ENCODE assay signal across 8 cellular contexts in the genomic region with DNA sequence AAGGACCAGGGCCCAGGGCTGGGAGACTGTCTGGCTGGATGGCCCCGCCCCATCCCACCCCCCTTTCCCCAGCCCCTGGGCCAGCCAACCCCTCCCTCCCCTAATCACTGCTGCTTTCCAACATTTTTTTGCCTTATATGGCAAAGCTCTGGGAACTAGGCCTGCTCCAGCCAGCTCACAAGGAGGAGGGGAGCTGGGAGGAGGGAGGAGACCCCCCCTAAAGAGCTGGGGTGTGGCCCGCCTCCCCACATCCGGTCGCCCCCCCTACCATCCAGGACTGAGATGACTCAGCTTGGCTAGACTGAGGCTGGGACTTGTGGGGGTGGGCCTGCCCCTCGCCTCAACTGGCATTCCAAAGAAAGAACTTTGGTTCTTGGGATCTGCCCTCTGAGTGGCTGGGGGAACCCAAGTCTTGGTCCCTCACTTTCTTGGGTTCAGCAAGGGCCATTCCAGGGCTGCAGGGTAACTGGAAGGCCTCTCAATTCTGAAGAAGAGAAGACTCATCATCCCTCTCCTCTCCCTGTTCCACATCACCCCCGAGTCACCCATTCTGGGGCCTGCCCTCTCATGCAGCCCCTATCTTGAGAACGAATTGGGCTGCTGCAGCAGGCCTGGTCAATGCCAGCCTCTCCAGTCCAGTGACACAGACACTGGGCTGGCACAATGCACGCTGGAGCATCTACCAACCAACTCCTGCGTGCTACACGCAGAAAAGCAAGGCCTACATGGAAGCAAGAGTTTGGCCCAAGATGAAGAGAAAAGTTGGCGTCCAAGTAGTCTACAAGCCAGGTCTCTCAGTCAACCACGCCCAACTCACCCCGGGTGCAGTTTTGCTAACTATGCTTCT. TPM values are rescaled to one million over a fixed set of nuclear protein-coding genes. Genes with fewer than 3 reads are reported as not detected.
A peak's percentile ranks its signal among the peaks of the same experiment; 100 is the strongest.
DNase-seq lines count a peak whose midpoint lies in the region; ATAC-seq and TF ChIP-seq lines count a peak whose summit lies in the region.

No MANE protein-coding gene starts in this region.

- peaks cover 2 to 15% of the 10 kb centered on the region in 2 experiments; a peak in 2 of 4 replicates for H3K4me1 Mint-ChIP-seq in H9
- peaks cover 4% of the 10 kb centered on the region for H3K4me1 Mint-ChIP-seq in neural progenitor cell

- no peak overlapping the region for H2AFZ ChIP-seq in H9 (ENCODE audit: low read length)
- H2AFZ ChIP-seq in PC-3 (ENCODE audit: low read length) = no peak overlapping the region
- no peak overlapping the region for H2AFZ ChIP-seq in neural progenitor cell (replicated peaks)

- H4K91ac ChIP-seq in H9 (ENCODE audit: insufficient read length, low read depth, low read length) = peak overlapping the region; percentile 2

- no peak overlapping the region for H2BK15ac ChIP-seq in H9 (ENCODE audit: low read depth, low read length)

- H3K36me3 ChIP-seq in PC-3 (ENCODE audit: low read depth, low read length) (peaks cover 33% of the 10 kb centered on the region), neural progenitor cell (no peaks in the 10 kb centered on the region), suprapubic skin (peaks cover 26% of the 10 kb centered on the region)

- peak overlapping the region; percentile 84 to 93 for H3K4me3 Mint-ChIP-seq in H9
- peak overlapping the region; percentile 93 for H3K4me3 Mint-ChIP-seq in neural progenitor cell

- H3K56ac ChIP-seq in H9 (ENCODE audit: insufficient read length, low read depth, low read length) = no peak overlapping the region

- H3K9me3 ChIP-seq in H9 (ENCODE audit: control insufficient read depth, low read depth, low read length) = no peaks in the 10 kb centered on the region
- H3K9me3 ChIP-seq in PC-3 (ENCODE audit: low read length) = no peaks in the 10 kb centered on the region
- no peaks in the 10 kb centered on the region for H3K9me3 ChIP-seq in neural progenitor cell (ENCODE audit: low read depth)
- no peaks in the 10 kb centered on the region for H3K9me3 ChIP-seq in suprapubic skin

- no peak overlapping the region for H2BK20ac ChIP-seq in H9 (ENCODE audit: low read depth, low read length, poor library complexity, severe bottlenecking)

- no peak overlapping the region for H2BK5ac ChIP-seq in H9 (ENCODE audit: insufficient read length, low read length)

- no peak for TF ChIP-seq EP300 in suprapubic skin (IDR thresholded peaks at IDR 0.05)

- intact Hi-C loops in PC-3 (cut with micrococcal nuclease) = loop anchor here (10.0 kb wide), 1 partner anchor 395 kb away; a partner anchor contains a TSS

- no peaks in the 10 kb centered on the region for H4K20me1 ChIP-seq in H9 (ENCODE audit: control insufficient read depth, insufficient read depth, insufficient read length)
- H4K20me1 ChIP-seq in PC-3 (ENCODE audit: low read length) = peaks cover 27% of the 10 kb centered on the region
- H4K20me1 ChIP-seq in neural progenitor cell (ENCODE audit: low read depth) = peaks cover 47% of the 10 kb centered on the region

- H3K27me3 ChIP-seq in H9 (ENCODE audit: insufficient read depth, low read length) = no peaks in the 10 kb centered on the region
- H3K27me3 ChIP-seq in PC-3 (ENCODE audit: low read length) = no peaks in the 10 kb centered on the region
- peaks cover 8% of the 10 kb centered on the region for H3K27me3 ChIP-seq in neural progenitor cell
- no peaks in the 10 kb centered on the region for H3K27me3 ChIP-seq in suprapubic skin

- H3K27ac ChIP-seq in H9 (ENCODE audit: insufficient read length, low read depth, low read length) = peak overlapping the region; percentile 5
- H3K27ac ChIP-seq in PC-3 (ENCODE audit: low read length) = peak overlapping the region; percentile 97
- H3K27ac ChIP-seq in neural progenitor cell = peak overlapping the region; percentile 87
- peak overlapping the region; percentile 90 for H3K27ac ChIP-seq in suprapubic skin

- H3K4me3 ChIP-seq in PC-3 (ENCODE audit: low read length) = peak overlapping the region; percentile 83
- H3K4me3 ChIP-seq in neural progenitor cell = peak overlapping the region; percentile 86
- peak overlapping the region; percentile 67 for H3K4me3 ChIP-seq in suprapubic skin

- H3F3A ChIP-seq in PC-3 (ENCODE audit: low read length, unreplicated experiment) (no peaks in the 10 kb centered on the region), neural progenitor cell (ENCODE audit: low read depth) (peaks cover 1% of the 10 kb centered on the region)

- H3K4ac ChIP-seq in H9 (ENCODE audit: low read depth, low read length) = no peak overlapping the region

- DNase-seq in AG20443 (ENCODE audit: low spot score) = peak; percentile 73
- peak; percentile 88 for DNase-seq in H9
- DNase-seq in PC-3 = peak; percentile 92
- DNase-seq in activated gamma-delta T cell (lab: John Stamatoyannopoulos, UW) = peak; percentile 63
- DNase-seq in fibroblast of the conjunctiva (ENCODE audit: low read depth) = peak; percentile 96
- DNase-seq in neural progenitor cell (ENCODE audit: low spot score) = peak; percentile 89
- DNase-seq in suprapubic skin (ENCODE audit: low spot score in 2 of 2) = peak in 1 of 2 donors; percentile 86
- no peak for DNase-seq in NCI-H524 treated with DMSO at 0.1 percent for 48 hours (lab: John Stamatoyannopoulos, UW)

- H3K18ac ChIP-seq in H9 (ENCODE audit: insufficient read length, low read depth, low read length) = peak overlapping the region; percentile 86

- CTCF ChIA-PET in PC-3 (lab: Charles Lee) = interaction anchor here (0.6 kb wide), 1 partner anchor 12 kb away, joined by 4 read pairs; no protein-coding TSS in a partner anchor

- no peak overlapping the region for H2BK120ac ChIP-seq in H9 (ENCODE audit: low read depth, low read length, poor library complexity, severe bottlenecking)

- ATAC-seq in PC-3 = peak; percentile 20

- peaks cover 5% of the 10 kb centered on the region for H3K23me2 ChIP-seq in H9 (ENCODE audit: insufficient read length, low read depth, low read length, poor library complexity, severe bottlenecking)

- no CpG with 5 or more reads among the region's 13 CpGs for WGBS in H9 (ENCODE audit: extremely low coverage, insufficient read length, low lambda C conversion rate)
- WGBS in suprapubic skin = 22% methylated on average over 6 of the region's 13 CpGs

- POLR2A ChIA-PET in PC-3 (lab: Charles Lee; ENCODE audit: unreplicated experiment) = interaction anchor here (0.5 to 0.8 kb wide), 3 partner anchors 9 to 253 kb away, joined by 3 to 5 read pairs (median 5); a partner anchor contains a TSS

- no peak overlapping the region for H2BK12ac ChIP-seq in H9 (ENCODE audit: insufficient read length, low read depth, low read length)

- no peak overlapping the region for H3K23ac ChIP-seq in H9 (ENCODE audit: insufficient read length, low read depth, low read length)

- peaks cover 42 to 53% of the 10 kb centered on the region in 2 experiments for H3K9me3 Mint-ChIP-seq in H9
- H3K9me3 Mint-ChIP-seq in neural progenitor cell = peaks cover 13% of the 10 kb centered on the region

- H3T11ph ChIP-seq in H9 (ENCODE audit: low read length) = no peak overlapping the region

- peak overlapping the region; percentile 59 for H3K4me2 ChIP-seq in H9 (ENCODE audit: insufficient read depth, insufficient read length, low read length)
- peak overlapping the region; percentile 94 for H3K4me2 ChIP-seq in PC-3 (ENCODE audit: low read length)
- peak overlapping the region; percentile 92 for H3K4me2 ChIP-seq in neural progenitor cell

- H4K5ac ChIP-seq in H9 (ENCODE audit: insufficient read length, low read depth, low read length) = peak overlapping the region; percentile 3

- H3K27me3 Mint-ChIP-seq in H9 (ENCODE audit: low read depth) (peaks cover 5% of the 10 kb centered on the region), neural progenitor cell (ENCODE audit: insufficient read depth, low read depth) (peaks cover 21% of the 10 kb centered on the region)

- TF ChIP-seq CTCF in H9 (conservative IDR thresholded peaks at IDR 0.05) = no peak
- TF ChIP-seq CTCF in PC-3 (conservative IDR thresholded peaks at IDR 0.05; ENCODE audit: low read depth, low read length) = no peak
- no peak for TF ChIP-seq CTCF in neural progenitor cell (IDR thresholded peaks at IDR 0.05)
- no peak for TF ChIP-seq CTCF in suprapubic skin (IDR thresholded peaks at IDR 0.05)

- peak overlapping the region; percentile 90 for H3K14ac ChIP-seq in H9 (ENCODE audit: insufficient read depth, low read length)

- H3K79me1 ChIP-seq in H9 (ENCODE audit: insufficient read depth, low read depth, low read length, poor library complexity, severe bottlenecking) = no peaks in the 10 kb centered on the region

- TF ChIP-seq POLR2A in suprapubic skin (IDR thresholded peaks at IDR 0.05) = no peak

- H3K4me1 ChIP-seq in H9 (ENCODE audit: insufficient read depth, low read length) (no peaks in the 10 kb centered on the region), PC-3 (ENCODE audit: insufficient read depth, low read length) (peaks cover 30% of the 10 kb centered on the region), neural progenitor cell (no peaks in the 10 kb centered on the region), suprapubic skin (peaks cover 61% of the 10 kb centered on the region)

- H3K79me2 ChIP-seq in H9 (ENCODE audit: insufficient read depth, low read length) (peaks cover 17% of the 10 kb centered on the region; the same call in 1 of the 2 replicates), PC-3 (ENCODE audit: low read length) (peaks cover 87% of the 10 kb centered on the region), neural progenitor cell (ENCODE audit: low read depth) (peaks cover 58% of the 10 kb centered on the region)

- H3K27ac Mint-ChIP-seq in H9 (peak overlapping the region; percentile 95 to 97 (median 96)), neural progenitor cell (peak overlapping the region; percentile 99)

- H2AK5ac ChIP-seq in H9 (ENCODE audit: insufficient read length, low read length) = no peak overlapping the region

- H3K9me2 ChIP-seq in PC-3 (replicated peaks; ENCODE audit: low read length) = no peaks in the 10 kb centered on the region

- BruUV-seq in PC-3 (replicated peaks; lab: Mats Ljungman, UMichigan) = TSS peak; percentile 96

- peak overlapping the region; percentile 95 for H3K9ac ChIP-seq in H9 (ENCODE audit: extremely low read depth, insufficient read length, low read length)
- H3K9ac ChIP-seq in PC-3 (ENCODE audit: low read length) = peak overlapping the region; percentile 91
- H3K9ac ChIP-seq in neural progenitor cell = peak overlapping the region; percentile 77

- H3K36me3 Mint-ChIP-seq in H9 (ENCODE audit: insufficient read depth in 1 of 3, low read depth in 3 of 3) (peaks cover 31 to 44% (median 40%) of the 10 kb centered on the region in 3 experiments), neural progenitor cell (peaks cover 2% of the 10 kb centered on the region)

- H4K8ac ChIP-seq in H9 (replicated peaks; ENCODE audit: insufficient read length, low read depth, low read length) = no peak overlapping the region

RNA-seq across cellular contexts. Expression of a gene that starts 4.8 kb away (rescaled TPM):
- 946 and 957 TPM in 2 replicates for total RNA-seq in H9 (2021)
- total RNA-seq in PC-3 (2014; rRNA removed) = 2,058 and 3,170 TPM in 2 replicates
- total RNA-seq in neural progenitor cell (ENCODE audit: low replicate concordance) = 189 and 559 TPM in 2 replicates
- 100 to 1,000 TPM; 374 to 402 (median 386) TPM for total RNA-seq in suprapubic skin

RNA-seq across cellular contexts. Expression of a gene that starts 9.4 kb away (rescaled TPM):
- total RNA-seq in H9 (2021) (113 and 115 TPM in 2 replicates), PC-3 (2014; rRNA removed) (46.8 and 49.0 TPM in 2 replicates), neural progenitor cell (ENCODE audit: low replicate concordance) (18.3 and 62.0 TPM in 2 replicates), suprapubic skin (10 to 100 TPM; 34.4 to 57.0 (median 53.0) TPM)

RNA-seq across cellular contexts. Expression of a gene that starts 28.5 kb away (rescaled TPM):
- total RNA-seq in H9 (2021) = 2,110 and 2,124 TPM in 2 replicates
- total RNA-seq in PC-3 (2014; rRNA removed) = 2,879 and 3,401 TPM in 2 replicates
- 4,507 and 7,403 TPM in 2 replicates for total RNA-seq in neural progenitor cell (ENCODE audit: low replicate concordance)
- total RNA-seq in suprapubic skin = 1,000 to 10,000 TPM; 3,684 to 7,390 (median 6,600) TPM

RNA-seq across cellular contexts. Expression of a gene that starts 39.4 kb away (rescaled TPM):
- total RNA-seq in H9 (2021) = 14.2 and 14.5 TPM in 2 replicates
- total RNA-seq in PC-3 (2014; rRNA removed) = 29.8 TPM in 2 replicates
- total RNA-seq in neural progenitor cell (ENCODE audit: low replicate concordance) = 14.2 and 27.2 TPM in 2 replicates
- total RNA-seq in suprapubic skin = 10 to 100 TPM; 14.6 to 30.7 (median 21.2) TPM

RNA-seq across cellular contexts. Expression of a gene that starts 41.7 kb away (rescaled TPM):
- total RNA-seq in H9 (2021) (24.7 and 25.5 TPM in 2 replicates), PC-3 (2014; rRNA removed) (39.4 and 41.5 TPM in 2 replicates), neural progenitor cell (ENCODE audit: low replicate concordance) (19.8 and 46.5 TPM in 2 replicates), suprapubic skin (100 to 1,000 TPM in 1 of 4 donors, 10 to 100 TPM in 3; 37.7 to 122 (median 47.8) TPM)

Comparison
In these comparisons a context has a peak if more than half of its experiments do, and no peak if none do; other contexts are left out.
1. H3K27ac ChIP-seq: peak in every context shown above with its lines; median percentile 97 in PC-3; 90 in suprapubic skin; 87 in neural progenitor cell; 5 in H9.